21 cellular contexts compared by ENCODE assay signal in genomic region chr17:45791041-45791582, GRCh38. TPM values are rescaled to one million over a fixed set of nuclear protein-coding genes. Genes with fewer than 3 reads are reported as not detected.
DNase-seq lines count a peak whose midpoint lies in the region; TF ChIP-seq lines count a peak whose summit lies in the region.
"Had no signal": no experiment of that assay in that cellular context is flagged by ENCODE, and none has a peak within 500 bp of the region (broad histone marks: within the 10 kb centered on the region; RNA-seq: fewer than 3 reads in every experiment).

No MANE protein-coding gene starts in this region.

- POLR2A ChIA-PET in HEK293 (lab: Yijun Ruan, JAX), result no interaction called here

- CTCF ChIA-PET in HEK293 (lab: Yijun Ruan, JAX), result interaction anchor here (0.6 to 3.9 kb wide), 6 partner anchors 8 to 41 kb away, joined by 3 to 31 read pairs (median 4); partner anchors contain the start of gene CRHR1

- intact Hi-C loops in uterus (cut with DNase I; ENCODE audit: low total_unique reads), result no loop called here

- no peaks in the 10 kb centered on the region for H3K9me3 ChIP-seq in HEK293 (ENCODE audit: control insufficient read depth, insufficient read depth, low read depth, low read length)
- H3K9me3 ChIP-seq in uterus, result no peaks in the 10 kb centered on the region
- H3K9me3 ChIP-seq: A549 had no signal

- DNase-seq in NCI-H510A treated with DMSO at 0.1 percent for 48 hours (lab: John Stamatoyannopoulos, UW) (peak; percentile 38), NCI-H510A (lab: John Stamatoyannopoulos, UW) (no peak), cerebellar cortex (ENCODE audit: low spot score) (peak; percentile 47), uterus (peak; percentile 24 to 43), KBM-7 (no peak), anterior cingulate cortex (lab: John Stamatoyannopoulos, UW) (no peak)
- DNase-seq: AML-193; CD4-positive, alpha-beta memory T cell; DND-41; H7; HFFc6; Karpas-422; NCI-H1092; NCI-H1436 treated with DMSO at 0.1 percent for 48 hours; NCI-H1930; NCI-H2107; SHP77 treated with DMSO at 0.1 percent for 48 hours; T-helper 1 cell had no signal

- H3K4me3 ChIP-seq in HEK293 (ENCODE audit: low read depth, low read length) (no peak overlapping the region), uterus (no peak overlapping the region)
- H3K4me3 ChIP-seq: A549 had no signal

- H3K4me1 ChIP-seq in HEK293 (ENCODE audit: control insufficient read depth, insufficient read depth, low read length) (peaks cover 3% of the 10 kb centered on the region; the same call in 1 of the 2 replicates), uterus (no peaks in the 10 kb centered on the region)
- H3K4me1 ChIP-seq: A549 had no signal

- in situ Hi-C loops in KBM-7 (cut with MboI; ENCODE audit: low pct_unique_long_range_greater_than_20kb, low sequenced_read_pairs), result no loop called here

- H3K27ac ChIP-seq in HEK293 (ENCODE audit: extremely low read depth, low read depth, low read length), result no peak overlapping the region
- H3K27ac ChIP-seq in uterus, result peak overlapping the region in 1 of 2 donors; percentile 42
- H3K27ac ChIP-seq: A549 had no signal

- no peaks in the 10 kb centered on the region for H3K36me3 ChIP-seq in HEK293 (ENCODE audit: control insufficient read depth in 2 of 2, insufficient read depth in 1 of 2, low read length in 2 of 2)
- H3K36me3 ChIP-seq in uterus, result no peaks in the 10 kb centered on the region

- no peak for TF ChIP-seq POLR2A in uterus (IDR thresholded peaks at IDR 0.05)

- no peaks in the 10 kb centered on the region for H3K27me3 ChIP-seq in uterus

- TF ChIP-seq CTCF in HEK293 (tag by site-specific recombination; IDR thresholded peaks at IDR 0.05) (no peak), uterus (IDR thresholded peaks at IDR 0.05) (no peak)

TF ChIP-seq in HEK293, 187 proteins besides CTCF, POLR2A, EP300 and RAD21:
- no peak for TF ChIP-seq ZNF311 (tag by site-specific recombination; IDR thresholded peaks at IDR 0.05; ENCODE audit: borderline replicate concordance)
- TF ChIP-seq ZNF560 (tag by site-specific recombination; IDR thresholded peaks at IDR 0.05; ENCODE audit: borderline replicate concordance), result no peak
- TF ChIP-seq ZSCAN16 (tag by site-specific recombination; IDR thresholded peaks at IDR 0.05), result no peak
- peak; percentile 30; the same call in 1 of the 2 replicates for TF ChIP-seq ZBTB17 (tag by site-specific recombination; IDR thresholded peaks at IDR 0.05)
- TF ChIP-seq, protein P1, sequence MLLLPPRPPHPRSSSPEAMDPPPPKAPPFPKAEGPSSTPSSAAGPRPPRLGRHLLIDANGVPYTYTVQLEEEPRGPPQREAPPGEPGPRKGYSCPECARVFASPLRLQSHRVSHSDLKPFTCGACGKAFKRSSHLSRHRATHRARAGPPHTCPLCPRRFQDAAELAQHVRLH (tag by site-specific recombination; IDR thresholded peaks at IDR 0.05), result no peak
- no peak for TF ChIP-seq INSM2 (tag by site-specific recombination; IDR thresholded peaks at IDR 0.05)
- TF ChIP-seq KLF16 (tag by site-specific recombination; IDR thresholded peaks at IDR 0.05), result no peak
- TF ChIP-seq ZSCAN30 (tag by site-specific recombination; IDR thresholded peaks at IDR 0.05), result no peak
- TF ChIP-seq, protein P2, sequence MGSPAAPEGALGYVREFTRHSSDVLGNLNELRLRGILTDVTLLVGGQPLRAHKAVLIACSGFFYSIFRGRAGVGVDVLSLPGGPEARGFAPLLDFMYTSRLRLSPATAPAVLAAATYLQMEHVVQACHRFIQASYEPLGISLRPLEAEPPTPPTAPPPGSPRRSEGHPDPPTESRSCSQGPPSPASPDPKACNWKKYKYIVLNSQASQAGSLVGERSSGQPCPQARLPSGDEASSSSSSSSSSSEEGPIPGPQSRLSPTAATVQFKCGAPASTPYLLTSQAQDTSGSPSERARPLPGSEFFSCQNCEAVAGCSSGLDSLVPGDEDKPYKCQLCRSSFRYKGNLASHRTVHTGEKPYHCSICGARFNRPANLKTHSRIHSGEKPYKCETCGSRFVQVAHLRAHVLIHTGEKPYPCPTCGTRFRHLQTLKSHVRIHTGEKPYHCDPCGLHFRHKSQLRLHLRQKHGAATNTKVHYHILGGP (tag by site-specific recombination; IDR thresholded peaks at IDR 0.05), result no peak
- no peak for TF ChIP-seq ZNF707 (tag by site-specific recombination; IDR thresholded peaks at IDR 0.05)
- peak; percentile 52; the same call in 1 of the 2 replicates for TF ChIP-seq GLIS1 (tag by site-specific recombination; IDR thresholded peaks at IDR 0.05)
- no peak for TF ChIP-seq ZNF24 (tag by site-specific recombination; IDR thresholded peaks at IDR 0.05)
- no peak for TF ChIP-seq ZBTB7A (tag by site-specific recombination; IDR thresholded peaks at IDR 0.05; ENCODE audit: low read depth)
- peak; percentile 68 for TF ChIP-seq ZBTB48 (tag by site-specific recombination; IDR thresholded peaks at IDR 0.05)
- TF ChIP-seq, protein P3, sequence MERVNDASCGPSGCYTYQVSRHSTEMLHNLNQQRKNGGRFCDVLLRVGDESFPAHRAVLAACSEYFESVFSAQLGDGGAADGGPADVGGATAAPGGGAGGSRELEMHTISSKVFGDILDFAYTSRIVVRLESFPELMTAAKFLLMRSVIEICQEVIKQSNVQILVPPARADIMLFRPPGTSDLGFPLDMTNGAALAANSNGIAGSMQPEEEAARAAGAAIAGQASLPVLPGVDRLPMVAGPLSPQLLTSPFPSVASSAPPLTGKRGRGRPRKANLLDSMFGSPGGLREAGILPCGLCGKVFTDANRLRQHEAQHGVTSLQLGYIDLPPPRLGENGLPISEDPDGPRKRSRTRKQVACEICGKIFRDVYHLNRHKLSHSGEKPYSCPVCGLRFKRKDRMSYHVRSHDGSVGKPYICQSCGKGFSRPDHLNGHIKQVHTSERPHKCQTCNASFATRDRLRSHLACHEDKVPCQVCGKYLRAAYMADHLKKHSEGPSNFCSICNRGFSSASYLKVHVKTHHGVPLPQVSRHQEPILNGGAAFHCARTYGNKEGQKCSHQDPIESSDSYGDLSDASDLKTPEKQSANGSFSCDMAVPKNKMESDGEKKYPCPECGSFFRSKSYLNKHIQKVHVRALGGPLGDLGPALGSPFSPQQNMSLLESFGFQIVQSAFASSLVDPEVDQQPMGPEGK (tag by site-specific recombination; IDR thresholded peaks at IDR 0.05), result 0 out of 2 replicates have a peak, but pooled peaks have one; percentile 17
- TF ChIP-seq ZNF394 (tag by site-specific recombination; IDR thresholded peaks at IDR 0.05; ENCODE audit: borderline replicate concordance), result no peak

RNA-seq across cellular contexts. Expression of gene CRHR1, which starts 7.0 kb away (rescaled TPM):
- total RNA-seq in uterus, result 10 to 100 TPM in 2 of 4 donors, 1 to 10 TPM in 2; 1.5 to 24.7 (median 7.4) TPM
- total RNA-seq: CD4-positive, alpha-beta memory T cell; HFFc6; OCI-LY7 had no signal

RNA-seq across cellular contexts. Expression of gene SPPL2C, which starts 53.6 kb away (rescaled TPM):
- total RNA-seq in uterus, result not detected
- total RNA-seq: CD4-positive, alpha-beta memory T cell; H7; HFFc6; OCI-LY7 had no signal

Comparison
In these comparisons a context has a peak if more than half of its experiments do, and no peak if none do; other contexts are left out.
1. DNase-seq: peak in NCI-H510A treated with DMSO at 0.1 percent for 48 hours (single experiment), cerebellar cortex (single experiment) and uterus (2 of 2); none in NCI-H510A (single experiment), KBM-7 (single experiment) and anterior cingulate cortex (0 of 58).